ENCODE assay signal across 6 cellular contexts in genomic region chr10:56003555-56003954, GRCh38.
"Had no signal": no experiment of that assay in that cellular context is flagged by ENCODE, and none has a peak within 500 bp of the region (broad histone marks: within the 10 kb centered on the region; RNA-seq: fewer than 3 reads in every experiment).

No MANE protein-coding gene starts in this region.

- H3K27ac ChIP-seq: HL-60 had no signal

- DNase-seq: IMR-90, KBM-7, KG1 had no signal

- ATAC-seq: HepG2, K562 had no signal

- H3K4me3 ChIP-seq: K562 had no signal
